Comparison of ENCODE assay signal across 8 cellular contexts in genomic region chr6:27176523-27177391, GRCh38.
DNase-seq lines count a peak whose midpoint lies in the region; ATAC-seq, FAIRE-seq and TF ChIP-seq lines count a peak whose summit lies in the region.
"Not testable (repeated sequence)": the region's sequence is repeated elsewhere in the genome, so short reads cannot be mapped to it uniquely, and the experiment has no call there.

No MANE protein-coding gene starts in this region.

- not testable (repeated sequence) for H3K4me1 ChIP-seq in OCI-LY7 (ENCODE audit: insufficient read depth, low read length, poor library complexity, severe bottlenecking); keratinocyte (ENCODE audit: control insufficient read depth, extremely low read depth, insufficient read depth, low read length); aorta (ENCODE audit: control insufficient read depth in 1 of 2, insufficient read depth in 2 of 2, low read length in 2 of 2)

- POLR2A ChIA-PET in GM10248 (lab: Yijun Ruan, JAX) (interaction anchor here (0.8 to 2.5 kb wide), 7 partner anchors 30 to 716 kb away, joined by 3 to 17 read pairs (median 5); a partner anchor contains a TSS), OCI-LY7 (lab: Charles Lee) (interaction anchor here (0.5 to 3.0 kb wide), 22 partner anchors 14 to 1698 kb away, joined by 3 to 16 read pairs (median 4); a partner anchor contains a TSS)

- peak overlapping the region; percentile 88 for H3K9ac ChIP-seq in keratinocyte (ENCODE audit: control insufficient read depth, extremely low read depth, insufficient read depth, low read length)

- H3K9me1 ChIP-seq in keratinocyte (ENCODE audit: control insufficient read depth, extremely low read depth, insufficient read depth, low read length) = not testable (repeated sequence)

- H3K4me3 Mint-ChIP-seq in IgD-negative memory B cell = peak overlapping the region; percentile 95 to 99 (median 98)

- not testable (repeated sequence) for H4K20me1 ChIP-seq in OCI-LY7 (ENCODE audit: insufficient read depth, low read length); keratinocyte (ENCODE audit: control insufficient read depth, extremely low read depth, insufficient read depth, low read length)

- dilution Hi-C loops in keratinocyte (cut with MboI; ENCODE audit: extremely low pct_ligation_motif_present, low sequenced_read_pairs) = not testable (repeated sequence)

- CTCF ChIA-PET in GM10248 (lab: Yijun Ruan, JAX) = interaction anchor here (0.5 to 5.6 kb wide), 14 partner anchors 11 to 719 kb away, joined by 3 to 29 read pairs (median 4); a partner anchor contains a TSS
- CTCF ChIA-PET in OCI-LY7 (lab: Charles Lee; ENCODE audit: unreplicated experiment) = interaction anchor here (0.8 kb wide), 1 partner anchor 13 kb away, joined by 3 read pairs; no protein-coding TSS in a partner anchor

- not testable (repeated sequence) for TF ChIP-seq CTCF in GM10248 (IDR thresholded peaks at IDR 0.05; ENCODE audit: control extremely low read depth, extremely low read depth, low read depth, missing control alignments); OCI-LY7 (conservative IDR thresholded peaks at IDR 0.05; ENCODE audit: low read length); keratinocyte (optimal IDR thresholded peaks at IDR 0.05 in 1 of 3, IDR thresholded peaks at IDR 0.05 in 1 of 3, conservative IDR thresholded peaks at IDR 0.05 in 1 of 3; ENCODE audit: extremely low read depth in 1 of 3, insufficient read depth in 2 of 3, low read length in 3 of 3)

- H3K27me3 ChIP-seq in keratinocyte (ENCODE audit: control insufficient read depth, extremely low read depth, insufficient read depth, low read length); aorta (ENCODE audit: control insufficient read depth in 1 of 2, insufficient read depth in 2 of 2, low read length in 1 of 2): not testable (repeated sequence)

- H3K27me3 Mint-ChIP-seq in IgD-negative memory B cell = not testable (repeated sequence)

- not testable (repeated sequence) for H3K36me3 Mint-ChIP-seq in IgD-negative memory B cell

- H3K4me3 ChIP-seq in OCI-LY7 (ENCODE audit: low read depth, low read length, poor library complexity, severe bottlenecking) (peak overlapping the region; percentile 95), keratinocyte (ENCODE audit: control insufficient read depth in 2 of 3, extremely low read depth in 1 of 3, insufficient read depth in 2 of 3, low read depth in 1 of 3, low read length in 3 of 3) (peak overlapping the region; percentile 80 to 99 (median 96)), aorta (ENCODE audit: low read length in 2 of 2) (peak overlapping the region; percentile 91 to 98)

- not testable (repeated sequence) for FAIRE-seq in keratinocyte (lab: Jason Lieb, UNC)

- H3K9me3 Mint-ChIP-seq in IgD-negative memory B cell = not testable (repeated sequence)

- not testable (repeated sequence) for H3K9me2 ChIP-seq in OCI-LY7 (ENCODE audit: insufficient read depth, low read length)

- WGBS in aorta, 2 donors = 6 to 8% methylated on average over 38 of the region's 38 CpGs

- not testable (repeated sequence) for H3K36me3 ChIP-seq in OCI-LY7 (ENCODE audit: insufficient read depth, low read length); keratinocyte (ENCODE audit: control insufficient read depth in 2 of 2, extremely low read depth in 1 of 2, insufficient read depth in 2 of 2, low read length in 2 of 2); aorta (ENCODE audit: control insufficient read depth in 1 of 2, insufficient read depth in 2 of 2, low read length in 1 of 2)

- H2AFZ ChIP-seq in OCI-LY7 (ENCODE audit: low read length) (peak overlapping the region; percentile 97), keratinocyte (ENCODE audit: control insufficient read depth, low read length) (peak overlapping the region; percentile 99)

- peak; percentile 92 for ATAC-seq in sciatic nerve
- peak; percentile 93 for ATAC-seq in aorta (ENCODE audit: low FRiP score)

- intact Hi-C loops in OCI-LY7 (cut with micrococcal nuclease; ENCODE audit: unreplicated experiment) (loop anchor here (1.0 to 5.0 kb wide), 7 partner anchors 14 to 621 kb away; no protein-coding TSS in a partner anchor), aorta (cut with DNase I) (loop anchor here (2.0 to 10.0 kb wide), 5 partner anchors 298 to 726 kb away; partner anchors contain the start of gene ZNF184 (in 1 of the 2))
- intact Hi-C loops in sciatic nerve (cut with DNase I) = not testable (repeated sequence)

- peak overlapping the region; percentile 97 to 100 (median 100) for H3K27ac Mint-ChIP-seq in IgD-negative memory B cell

- not testable (repeated sequence) for H3K79me2 ChIP-seq in OCI-LY7 (ENCODE audit: insufficient read depth, low read depth, low read length); keratinocyte (ENCODE audit: control insufficient read depth, insufficient read depth, low read length)

- not testable (repeated sequence) for BruUV-seq in OCI-LY7 (replicated peaks; lab: Mats Ljungman, UMichigan)

- peak; percentile 49 for DNase-seq in GM10248 (ENCODE audit: extremely low spot score)
- peak; percentile 77 for DNase-seq in OCI-LY7 (ENCODE audit: low spot score)
- DNase-seq in activated CD8-positive, alpha-beta memory T cell treated with anti-CD3 and anti-CD28 coated beads for 24 hours = peak; percentile 87
- DNase-seq in dermis blood vessel endothelial cell = peak; percentile 61
- DNase-seq in keratinocyte (ENCODE audit: low read depth, low spot score) = not testable (repeated sequence)
- DNase-seq in sciatic nerve (ENCODE audit: low spot score) = peak; percentile 79
- peak; percentile 67 to 86 for DNase-seq in aorta

- peak overlapping the region; percentile 81 for H3K27ac ChIP-seq in OCI-LY7 (ENCODE audit: low read depth, low read length, poor library complexity, severe bottlenecking)
- H3K27ac ChIP-seq in keratinocyte (ENCODE audit: control insufficient read depth, insufficient read depth, low read length) = peak overlapping the region; percentile 80
- not testable (repeated sequence) for H3K27ac ChIP-seq in aorta (ENCODE audit: low read depth in 1 of 2, low read length in 2 of 2)

- H3K9me3 ChIP-seq in OCI-LY7 (ENCODE audit: low read length); keratinocyte (ENCODE audit: control insufficient read depth, low read depth, low read length); aorta (ENCODE audit: control insufficient read depth, low read length): not testable (repeated sequence)

- peaks cover 6 to 18% (median 9%) of the 10 kb centered on the region in 3 donors for H3K4me1 Mint-ChIP-seq in IgD-negative memory B cell

- H3K4me2 ChIP-seq in OCI-LY7 (ENCODE audit: low read length) = peak overlapping the region; percentile 95
- H3K4me2 ChIP-seq in keratinocyte (ENCODE audit: control insufficient read depth, extremely low read depth, insufficient read depth, low read depth, low read length) = peak overlapping the region; percentile 80
